ENCODE assay signal across 8 cellular contexts in the genomic region with DNA sequence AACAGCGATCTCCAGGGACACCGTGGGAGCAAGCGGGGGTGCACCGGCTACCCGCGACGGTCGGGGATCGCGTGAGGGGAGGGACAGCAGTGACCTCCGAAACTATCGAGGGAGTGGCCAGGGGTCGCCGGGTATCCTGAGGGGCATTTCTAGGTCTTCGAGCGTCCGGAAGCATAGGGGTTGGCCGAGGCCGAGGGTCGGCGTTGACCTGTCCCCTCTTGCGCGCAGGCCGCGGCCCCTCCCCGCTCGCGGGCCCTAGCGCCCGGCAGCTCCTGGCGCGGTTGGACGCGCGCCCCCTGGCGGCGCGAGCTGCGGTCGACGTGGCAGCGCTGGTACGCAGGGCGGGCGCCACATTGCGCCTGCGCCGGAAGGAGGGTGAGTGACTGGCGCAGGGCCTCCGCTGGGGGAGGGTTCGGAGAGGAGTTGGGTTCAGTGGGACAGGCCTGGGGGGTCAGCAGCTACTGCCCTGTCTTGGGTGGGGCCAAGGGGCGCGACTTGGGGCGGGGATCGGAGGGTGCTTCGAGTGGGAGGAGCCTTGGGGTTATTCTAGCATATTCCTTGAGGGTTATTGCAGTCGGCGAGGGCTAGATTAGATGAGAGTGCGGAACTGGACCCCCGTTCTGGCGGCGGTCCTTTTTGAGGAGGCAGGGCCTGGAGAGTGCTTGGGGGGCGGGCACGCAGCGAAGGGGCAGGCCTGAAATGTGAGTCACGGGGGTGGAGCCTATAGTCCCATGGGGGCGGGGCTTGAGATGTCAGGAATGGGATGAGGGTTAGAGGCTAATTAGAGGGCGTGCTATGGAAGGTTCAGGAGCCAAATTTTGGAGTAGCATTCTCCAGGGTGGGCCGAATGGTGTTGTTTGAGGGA. TPM values are rescaled to one million over a fixed set of nuclear protein-coding genes. Genes with fewer than 3 reads are reported as not detected.
DNase-seq lines count a peak whose midpoint lies in the region; ATAC-seq and TF ChIP-seq lines count a peak whose summit lies in the region.

No MANE protein-coding gene starts in this region.

- no peaks in the 10 kb centered on the region for H3K27me3 ChIP-seq in adrenal gland

- TF ChIP-seq CTCF in adrenal gland (IDR thresholded peaks at IDR 0.05): peak in 5 of 6 experiments; percentile 28 to 93 (median 68)

- ATAC-seq in left cardiac atrium: peak; percentile 74 to 76

- CTCF ChIA-PET in HEK293T (lab: Yijun Ruan, JAX): interaction anchor here (0.6 to 1.6 kb wide), 2 partner anchors 9 to 27 kb away, joined by 3 read pairs; no protein-coding TSS in a partner anchor

- H3K9me3 ChIP-seq in adrenal gland (replicated peaks in 1 of 3): no peaks in the 10 kb centered on the region

- TF ChIP-seq POLR2A in adrenal gland (IDR thresholded peaks at IDR 0.05): peak; percentile 45 to 53

- no peaks in the 10 kb centered on the region for H3K36me3 ChIP-seq in adrenal gland (replicated peaks in 1 of 2)
- no peaks in the 10 kb centered on the region for H3K36me3 ChIP-seq in urinary bladder (ENCODE audit: insufficient read depth)

- POLR2A ChIA-PET in HEK293T (lab: Yijun Ruan, JAX): interaction anchor here (0.6 to 1.3 kb wide), 5 partner anchors 8 to 27 kb away, joined by 3 to 4 read pairs (median 3); no protein-coding TSS in a partner anchor

- H3K27ac ChIP-seq in adrenal gland: peak overlapping the region; percentile 69 to 97 (median 87)
- peak overlapping the region; percentile 92 for H3K27ac ChIP-seq in urinary bladder (ENCODE audit: low read depth)

- in situ Hi-C loops in G401 (cut with HindIII; ENCODE audit: low sequenced_read_pairs): no loop called here

- DNase-seq in G401 (ENCODE audit: low spot score): peak; percentile 83
- peak; percentile 78 for DNase-seq in HEK293T (ENCODE audit: extremely low spot score)
- DNase-seq in NCI-H1092 (lab: John Stamatoyannopoulos, UW): peak; percentile 79
- DNase-seq in SW480 (ENCODE audit: low spot score): peak; percentile 86
- peak; percentile 86 to 94 (median 90) for DNase-seq in adrenal gland
- peak; percentile 90 for DNase-seq in left cardiac atrium
- peak; percentile 96 for DNase-seq in posterior vena cava (ENCODE audit: low spot score)

- 1 to 64% (median 17%) methylated on average over 4 to 69 of the region's 69 CpGs for WGBS in adrenal gland, 4 donors
- under 1% methylated on average over 69 of the region's 69 CpGs for WGBS in urinary bladder

- H3K4me3 ChIP-seq in adrenal gland (peak overlapping the region in 1 of 4 donors; percentile 43), urinary bladder (ENCODE audit: low read depth, low read length) (peak overlapping the region; percentile 14)

- H3K4me1 ChIP-seq in adrenal gland (replicated peaks in 1 of 2): peaks cover 6% of the 10 kb centered on the region in 2 donors
- H3K4me1 ChIP-seq in urinary bladder (ENCODE audit: insufficient read depth): peaks cover 2% of the 10 kb centered on the region

- intact Hi-C loops in adrenal gland (cut with DNase I) (no loop called here), left cardiac atrium (cut with DNase I) (no loop called here), posterior vena cava (cut with DNase I) (no loop called here)

TF ChIP-seq in HEK293T, 16 proteins besides CTCF, POLR2A, EP300 and RAD21:
- TF ChIP-seq LEF1 (IDR thresholded peaks at IDR 0.05; ENCODE audit: borderline replicate concordance) (no peak), ELF4 (IDR thresholded peaks at IDR 0.05) (no peak), CTBP1 (IDR thresholded peaks at IDR 0.05; ENCODE audit: borderline replicate concordance) (no peak), FOXA1 (IDR thresholded peaks at IDR 0.05) (no peak), L3MBTL2 (conservative IDR thresholded peaks at IDR 0.05) (no peak), FOXM1 (IDR thresholded peaks at IDR 0.05; ENCODE audit: borderline replicate concordance) (no peak)
- TF ChIP-seq, protein P1, sequence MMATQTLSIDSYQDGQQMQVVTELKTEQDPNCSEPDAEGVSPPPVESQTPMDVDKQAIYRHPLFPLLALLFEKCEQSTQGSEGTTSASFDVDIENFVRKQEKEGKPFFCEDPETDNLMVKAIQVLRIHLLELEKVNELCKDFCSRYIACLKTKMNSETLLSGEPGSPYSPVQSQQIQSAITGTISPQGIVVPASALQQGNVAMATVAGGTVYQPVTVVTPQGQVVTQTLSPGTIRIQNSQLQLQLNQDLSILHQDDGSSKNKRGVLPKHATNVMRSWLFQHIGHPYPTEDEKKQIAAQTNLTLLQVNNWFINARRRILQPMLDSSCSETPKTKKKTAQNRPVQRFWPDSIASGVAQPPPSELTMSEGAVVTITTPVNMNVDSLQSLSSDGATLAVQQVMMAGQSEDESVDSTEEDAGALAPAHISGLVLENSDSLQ (IDR thresholded peaks at IDR 0.05): peak; percentile 92

RNA-seq across cellular contexts. Expression of a gene that starts 1.2 kb away (rescaled TPM):
- total RNA-seq in G401 (2014; rRNA removed; shearing (Covaris generic)): 2.7 and 14.2 TPM in 2 replicates
- total RNA-seq in adrenal gland: 10 to 100 TPM in 1 of 8 donors, 1 to 10 TPM in 7; 2.2 to 16.2 (median 2.9) TPM
- 1 to 10 TPM in 2 of 3 donors, under 1 TPM in 1; 0.59 to 8.4 (median 7.6) TPM for polyA plus RNA-seq in adrenal gland
- 1 to 10 TPM; 7.7 to 7.9 TPM for total RNA-seq in left cardiac atrium
- total RNA-seq in posterior vena cava: 1 to 10 TPM; 1.3 to 2.8 TPM
- 1.9 TPM for total RNA-seq in urinary bladder
- 4.0 TPM for polyA plus RNA-seq in urinary bladder

RNA-seq across cellular contexts. Expression of a gene that starts 7.9 kb away (rescaled TPM):
- total RNA-seq in G401 (2014; rRNA removed; shearing (Covaris generic)): 26.8 and 32.4 TPM in 2 replicates
- total RNA-seq in adrenal gland (100 to 1,000 TPM in 5 of 8 donors, 10 to 100 TPM in 3; 52.1 to 304 (median 152) TPM), left cardiac atrium (100 to 1,000 TPM in 1 of 2 donors, 10 to 100 TPM in 1; 97.5 to 114 TPM), posterior vena cava (100 to 1,000 TPM; 187 to 238 TPM), urinary bladder (18.2 TPM)
- polyA plus RNA-seq in adrenal gland (100 to 1,000 TPM in 2 of 3 donors, 10 to 100 TPM in 1; 78.2 to 724 (median 324) TPM), urinary bladder (299 TPM)

RNA-seq across cellular contexts. Expression of a gene that starts 22.4 kb away (rescaled TPM):
- 15.4 and 18.4 TPM in 2 replicates for total RNA-seq in G401 (2014; rRNA removed; shearing (Covaris generic))
- 10 to 100 TPM in 7 of 8 donors, 1 to 10 TPM in 1; 6.3 to 46.8 (median 13.2) TPM for total RNA-seq in adrenal gland
- 10 to 100 TPM in 1 of 3 donors, 1 to 10 TPM in 2; 5.7 to 10.9 (median 6.6) TPM for polyA plus RNA-seq in adrenal gland
- 10 to 100 TPM in 1 of 2 donors, 1 to 10 TPM in 1; 9.9 to 14.8 TPM for total RNA-seq in left cardiac atrium
- total RNA-seq in posterior vena cava: 1 to 10 TPM; 7.3 to 8.0 TPM
- total RNA-seq in urinary bladder: 4.7 TPM
- 15.2 TPM for polyA plus RNA-seq in urinary bladder

RNA-seq across cellular contexts. Expression of a gene that starts 36.2 kb away (rescaled TPM):
- 8.7 and 13.8 TPM in 2 replicates for total RNA-seq in G401 (2014; rRNA removed; shearing (Covaris generic))
- 10 to 100 TPM in 7 of 8 donors, 1 to 10 TPM in 1; 6.8 to 52.3 (median 18.3) TPM for total RNA-seq in adrenal gland
- 10 to 100 TPM; 18.6 to 73.1 (median 61.4) TPM for polyA plus RNA-seq in adrenal gland
- total RNA-seq in left cardiac atrium: 1 to 10 TPM; 1.8 to 2.8 TPM
- total RNA-seq in posterior vena cava: 1 to 10 TPM; 1.1 to 1.5 TPM
- 4.7 TPM for total RNA-seq in urinary bladder
- 8.3 TPM for polyA plus RNA-seq in urinary bladder

RNA-seq across cellular contexts. Expression of a gene that starts 40.3 kb away (rescaled TPM):
- 27.2 and 28.2 TPM in 2 replicates for total RNA-seq in G401 (2014; rRNA removed; shearing (Covaris generic))
- total RNA-seq in adrenal gland: 10 to 100 TPM; 21.5 to 58.4 (median 27.0) TPM
- polyA plus RNA-seq in adrenal gland: 10 to 100 TPM; 10.1 to 21.8 (median 11.3) TPM
- 10 to 100 TPM; 17.1 to 19.4 TPM for total RNA-seq in left cardiac atrium
- 10 to 100 TPM; 12.9 to 15.9 TPM for total RNA-seq in posterior vena cava
- 15.1 TPM for total RNA-seq in urinary bladder
- 27.2 TPM for polyA plus RNA-seq in urinary bladder
